8 cellular contexts compared by ENCODE assay signal in genomic region chr19:13029893-13030292, GRCh38. TPM values are rescaled to one million over a fixed set of nuclear protein-coding genes. Genes with fewer than 3 reads are reported as not detected.
DNase-seq lines count a peak whose midpoint lies in the region; ATAC-seq and TF ChIP-seq lines count a peak whose summit lies in the region.

No MANE protein-coding gene starts in this region.

- H3K36me3 ChIP-seq in KMS-11 (ENCODE audit: insufficient read depth) (no peaks in the 10 kb centered on the region), mammary epithelial cell (ENCODE audit: insufficient read depth, low read length) (no peaks in the 10 kb centered on the region)

- H3K9me3 Mint-ChIP-seq in CD14-positive monocyte (peaks cover 0 to 5% (median 0%) of the 10 kb centered on the region in 7 donors), nephron progenitor cell (no peaks in the 10 kb centered on the region)

- dilution Hi-C loops in mammary epithelial cell (cut with HindIII; ENCODE audit: low sequenced_read_pairs) = loop anchor here (5.0 kb wide), 2 partner anchors 32 to 98 kb away; partner anchors contain the start of gene FARSA

- DNase-seq in CD14-positive monocyte (ENCODE audit: low spot score) = no peak
- no peak for DNase-seq in mammary epithelial cell
- no peak for DNase-seq in nephron progenitor cell

- H3K79me2 ChIP-seq in KMS-11 (ENCODE audit: insufficient read depth, low read depth) (no peaks in the 10 kb centered on the region), mammary epithelial cell (ENCODE audit: insufficient read depth, low read length) (peaks cover 96% of the 10 kb centered on the region)

- ATAC-seq in GM19395 (IDR thresholded peaks at IDR 0.05; ENCODE audit: unreplicated experiment) (no peak), HG03432 (IDR thresholded peaks at IDR 0.05; ENCODE audit: unreplicated experiment) (no peak), GM18502 (IDR thresholded peaks at IDR 0.05; ENCODE audit: poor library complexity, unreplicated experiment) (no peak), HG03280 (IDR thresholded peaks at IDR 0.05; ENCODE audit: unreplicated experiment) (no peak)

- H3K4me3 Mint-ChIP-seq in CD14-positive monocyte (no peak overlapping the region), nephron progenitor cell (no peak overlapping the region)

- CTCF ChIA-PET in mammary epithelial cell (lab: Charles Lee; ENCODE audit: low non-redundant PET) = interaction anchor here (0.7 kb wide), 1 partner anchor 14 kb away, joined by 6 read pairs; no protein-coding TSS in a partner anchor

- H3K27me3 ChIP-seq in KMS-11 (ENCODE audit: insufficient read depth, low read depth) (peaks cover 54% of the 10 kb centered on the region), mammary epithelial cell (ENCODE audit: insufficient read depth, low read length) (no peaks in the 10 kb centered on the region)

- peaks cover 12 to 15% (median 15%) of the 10 kb centered on the region in 3 donors for H3K27me3 Mint-ChIP-seq in CD14-positive monocyte (ENCODE audit: low read depth in 3 of 3)
- H3K27me3 Mint-ChIP-seq in nephron progenitor cell (ENCODE audit: low read depth, poor library complexity) = peaks cover 100% of the 10 kb centered on the region

- H3K4me2 ChIP-seq in KMS-11 = no peak overlapping the region
- H3K4me2 ChIP-seq in mammary epithelial cell (ENCODE audit: insufficient read depth, low read depth, low read length) = peak overlapping the region; percentile 1

- H3K36me3 Mint-ChIP-seq in CD14-positive monocyte = peaks cover 12% of the 10 kb centered on the region in 2 donors
- no peaks in the 10 kb centered on the region for H3K36me3 Mint-ChIP-seq in nephron progenitor cell (ENCODE audit: low read depth)

- intact Hi-C loops in CD14-positive monocyte (cut with micrococcal nuclease) = loop anchor here in 1 of 2 donors (10.0 kb wide), 1 partner anchor 45 kb away; no protein-coding TSS in a partner anchor
- intact Hi-C loops in mammary epithelial cell (cut with micrococcal nuclease) = loop anchor here (1.0 to 5.0 kb wide), 3 partner anchors 47 to 143 kb away; partner anchors contain the start of genes IER2, KLF1 and STX10

- in situ Hi-C loops in mammary epithelial cell (cut with MboI; ENCODE audit: low sequenced_read_pairs in 2 of 2) = loop anchor here (5.0 kb wide), 1 partner anchor 38 kb away; no protein-coding TSS in a partner anchor

- no peak overlapping the region for H3K27ac Mint-ChIP-seq in CD14-positive monocyte
- H3K27ac Mint-ChIP-seq in nephron progenitor cell = no peak overlapping the region

- no peaks in the 10 kb centered on the region for H3K9me3 ChIP-seq in mammary epithelial cell (replicated peaks; ENCODE audit: insufficient read depth, low read length)

- H4K20me1 ChIP-seq in KMS-11 (ENCODE audit: insufficient read depth) (no peaks in the 10 kb centered on the region), mammary epithelial cell (ENCODE audit: insufficient read depth, low read length) (no peaks in the 10 kb centered on the region)

- H3K4me3 ChIP-seq in KMS-11 (IDR thresholded peaks at IDR 0.05; ENCODE audit: insufficient read depth, low read depth, low read length) (no peak overlapping the region), mammary epithelial cell (replicated peaks in 1 of 3; ENCODE audit: insufficient read depth in 1 of 3, low read depth in 2 of 3, low read length in 3 of 3) (no peak overlapping the region)

- no TSS peak for BruUV-seq in mammary epithelial cell (replicated peaks; lab: Mats Ljungman, UMichigan)

- H3K9ac ChIP-seq in KMS-11 = no peak overlapping the region
- no peak overlapping the region for H3K9ac ChIP-seq in mammary epithelial cell (ENCODE audit: insufficient read depth, low read length)

- 10% methylated on average over 8 of the region's 10 CpGs for WGBS in mammary epithelial cell (ENCODE audit: low coverage, missing lambda C conversion rate)

- H3K4me1 Mint-ChIP-seq in CD14-positive monocyte = peaks cover 2% of the 10 kb centered on the region
- H3K4me1 Mint-ChIP-seq in nephron progenitor cell = peaks cover 38% of the 10 kb centered on the region

- TF ChIP-seq CTCF in CD14-positive monocyte (IDR thresholded peaks at IDR 0.05) (peak; percentile 31), KMS-11 (conservative IDR thresholded peaks at IDR 0.05; ENCODE audit: low read depth, low read length) (0 out of 2 replicates have a peak, but pooled peaks have one; percentile 43), mammary epithelial cell (conservative IDR thresholded peaks at IDR 0.05 in 1 of 2, IDR thresholded peaks at IDR 0.05 in 1 of 2; ENCODE audit: extremely low read depth in 1 of 2, insufficient read depth in 1 of 2, low read depth in 1 of 2, low read length in 2 of 2) (peak; percentile 84 to 87), nephron progenitor cell (IDR thresholded peaks at IDR 0.05) (peak; percentile 19)

- no peaks in the 10 kb centered on the region for H3K4me1 ChIP-seq in KMS-11 (ENCODE audit: low read depth, poor library complexity, severe bottlenecking)
- H3K4me1 ChIP-seq in mammary epithelial cell (ENCODE audit: insufficient read depth, low read length) = peaks cover 87% of the 10 kb centered on the region

- H3K27ac ChIP-seq in KMS-11 (no peak overlapping the region), mammary epithelial cell (ENCODE audit: insufficient read depth, low read depth, low read length) (no peak overlapping the region)

- no peak overlapping the region for H2AFZ ChIP-seq in KMS-11 (ENCODE audit: low read depth)
- H2AFZ ChIP-seq in mammary epithelial cell (ENCODE audit: low read depth, low read length) = peak overlapping the region; percentile 5

RNA-seq across cellular contexts. Expression of gene NFIX, which starts 34.6 kb away (rescaled TPM):
- polyA plus RNA-seq in CD14-positive monocyte (under 1 TPM; 0.25 to 0.90 TPM), mammary epithelial cell (24.5 TPM)
- total RNA-seq in mammary epithelial cell = 10 to 100 TPM; 43.2 to 76.1 TPM
- 215 TPM for polyA minus RNA-seq in mammary epithelial cell

Comparison
In these comparisons a context has a peak if more than half of its experiments do, and no peak if none do; other contexts are left out.
1. CTCF ChIP-seq: peak in every context shown above with its lines; median percentile 86 in mammary epithelial cell; 43 in KMS-11; 31 in CD14-positive monocyte; 19 in nephron progenitor cell.
2. RNA of gene NFIX, which starts 34.6 kb away (polyA plus RNA-seq): 24.5 TPM in mammary epithelial cell (single experiment); 0.25 to 0.90 TPM in CD14-positive monocyte; every median in the first group is over 10 times any median in the second.